Comparison of ENCODE assay signal across 29 cellular contexts in the genomic region with DNA sequence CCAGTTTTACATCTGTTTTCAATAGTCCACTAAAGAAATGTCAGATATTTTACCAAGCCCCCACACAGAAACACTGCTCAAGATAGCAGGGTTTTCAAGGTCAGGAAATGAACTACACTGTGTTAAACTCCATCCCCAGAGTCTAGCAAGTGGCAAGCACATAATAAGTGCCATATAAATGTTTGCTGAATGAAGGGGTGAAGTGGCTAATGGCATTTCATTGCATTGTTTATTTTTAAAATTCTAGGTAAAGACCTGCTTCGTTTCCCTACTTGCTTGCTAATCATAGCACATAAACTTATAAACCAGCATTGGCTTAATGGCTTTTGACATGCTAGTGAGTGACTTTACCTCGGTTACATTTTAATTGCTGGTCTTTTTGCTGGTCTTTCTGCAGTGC.
"Had no signal": no experiment of that assay in that cellular context is flagged by ENCODE, and none has a peak within 500 bp of the region (broad histone marks: within the 10 kb centered on the region; RNA-seq: fewer than 3 reads in every experiment).

No MANE protein-coding gene starts in this region.

- DNase-seq: activated CD4-positive, alpha-beta memory T cell treated with anti-CD3 and anti-CD28 coated beads for 36 hours; activated CD4-positive, alpha-beta T cell treated with anti-CD3 and anti-CD28 coated beads for 36 hours; activated CD4-positive, alpha-beta T cell treated with anti-CD3 and anti-CD28 coated beads, Interleukin-2, amount 10 ng/mL, durations not matched to agents 24 days and 14 days; activated CD4-positive, CD25-positive, alpha-beta regulatory T cell; activated CD4-positive, CD25-positive, alpha-beta regulatory T cell treated with anti-CD3 and anti-CD28 coated beads, Interleukin-2, amount 50 U/mL, for 72 hours; activated CD8-positive, alpha-beta memory T cell treated with anti-CD3 and anti-CD28 coated beads, Interleukin-2, amount 50 U/mL, for 4 hours; activated CD8-positive, alpha-beta T cell treated with anti-CD3 and anti-CD28 coated beads, Interleukin-2, amount 10 ng/mL, durations not matched to agents 7 days and 5 days; activated effector memory CD4-positive, alpha-beta T cell treated with anti-CD3 and anti-CD28 coated beads, Interleukin-2, amount 50 U/mL, for 16 hours; activated naive CD4-positive, alpha-beta T cell treated with anti-CD3 and anti-CD28 coated beads for 36 hours; activated naive CD8-positive, alpha-beta T cell treated with anti-CD3 and anti-CD28 coated beads for 36 hours; activated naive CD8-positive, alpha-beta T cell treated with anti-CD3 and anti-CD28 coated beads, Interleukin-2, amount 50 U/mL, for 24 hours; activated T-cell treated with anti-CD3 and anti-CD28 coated beads, Interleukin-2, amount 50 U/mL, for 1 hour; activated T-cell treated with anti-CD3 and anti-CD28 coated beads, Interleukin-2, amount 50 U/mL, for 48 hours; adrenal gland; amygdala; aorta; body of pancreas; caudate nucleus; cortex of kidney; dermis blood vessel endothelial cell; effector CD4-positive, alpha-beta T cell; effector memory CD8-positive, alpha-beta T cell; esophagus squamous epithelium; foreskin melanocyte; heart right ventricle; T1000; WERI-Rb-1 had no signal

- ATAC-seq: activated CD4-positive, alpha-beta T cell treated with anti-CD3 and anti-CD28 coated beads for 36 hours; activated CD8-positive, alpha-beta memory T cell treated with anti-CD3 and anti-CD28 coated beads, Interleukin-2, amount 10 ng/mL, durations not matched to agents 7 days and 5 days; activated CD8-positive, alpha-beta T cell treated with anti-CD3 and anti-CD28 coated beads, Interleukin-2, amount 10 ng/mL, durations not matched to agents 7 days and 5 days; activated naive CD8-positive, alpha-beta T cell treated with anti-CD3 and anti-CD28 coated beads, Interleukin-2, amount 50 U/mL, for 24 hours; body of pancreas; effector memory CD8-positive, alpha-beta T cell; gastroesophageal sphincter; heart right ventricle had no signal
